In the genomic region with DNA sequence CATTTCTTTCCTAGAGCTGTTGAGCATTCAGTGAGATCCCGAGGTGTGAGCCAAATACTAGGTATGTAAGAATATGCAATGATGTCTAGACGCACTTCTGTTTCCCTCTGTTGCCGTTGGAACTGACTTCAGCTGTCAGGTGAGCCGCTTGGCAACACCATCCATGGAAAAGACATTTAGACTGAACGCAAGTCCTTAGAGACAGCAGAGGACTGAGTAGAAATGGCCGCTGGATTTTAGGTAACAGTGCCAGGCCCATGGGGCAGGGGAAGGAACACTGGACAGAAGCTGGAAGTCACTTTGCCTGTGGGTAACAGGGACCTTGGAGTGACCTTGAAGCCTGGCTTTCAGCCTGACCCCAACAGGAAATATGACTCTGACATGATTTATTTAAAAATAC, we compare ENCODE assay signal across 1 cellular context.
TF ChIP-seq lines count a peak whose summit lies in the region.

No MANE protein-coding gene starts in this region.

TF ChIP-seq in GM23338, 12 proteins besides CTCF, POLR2A, EP300 and RAD21 (continued from another document):
- TF ChIP-seq, protein P1, sequence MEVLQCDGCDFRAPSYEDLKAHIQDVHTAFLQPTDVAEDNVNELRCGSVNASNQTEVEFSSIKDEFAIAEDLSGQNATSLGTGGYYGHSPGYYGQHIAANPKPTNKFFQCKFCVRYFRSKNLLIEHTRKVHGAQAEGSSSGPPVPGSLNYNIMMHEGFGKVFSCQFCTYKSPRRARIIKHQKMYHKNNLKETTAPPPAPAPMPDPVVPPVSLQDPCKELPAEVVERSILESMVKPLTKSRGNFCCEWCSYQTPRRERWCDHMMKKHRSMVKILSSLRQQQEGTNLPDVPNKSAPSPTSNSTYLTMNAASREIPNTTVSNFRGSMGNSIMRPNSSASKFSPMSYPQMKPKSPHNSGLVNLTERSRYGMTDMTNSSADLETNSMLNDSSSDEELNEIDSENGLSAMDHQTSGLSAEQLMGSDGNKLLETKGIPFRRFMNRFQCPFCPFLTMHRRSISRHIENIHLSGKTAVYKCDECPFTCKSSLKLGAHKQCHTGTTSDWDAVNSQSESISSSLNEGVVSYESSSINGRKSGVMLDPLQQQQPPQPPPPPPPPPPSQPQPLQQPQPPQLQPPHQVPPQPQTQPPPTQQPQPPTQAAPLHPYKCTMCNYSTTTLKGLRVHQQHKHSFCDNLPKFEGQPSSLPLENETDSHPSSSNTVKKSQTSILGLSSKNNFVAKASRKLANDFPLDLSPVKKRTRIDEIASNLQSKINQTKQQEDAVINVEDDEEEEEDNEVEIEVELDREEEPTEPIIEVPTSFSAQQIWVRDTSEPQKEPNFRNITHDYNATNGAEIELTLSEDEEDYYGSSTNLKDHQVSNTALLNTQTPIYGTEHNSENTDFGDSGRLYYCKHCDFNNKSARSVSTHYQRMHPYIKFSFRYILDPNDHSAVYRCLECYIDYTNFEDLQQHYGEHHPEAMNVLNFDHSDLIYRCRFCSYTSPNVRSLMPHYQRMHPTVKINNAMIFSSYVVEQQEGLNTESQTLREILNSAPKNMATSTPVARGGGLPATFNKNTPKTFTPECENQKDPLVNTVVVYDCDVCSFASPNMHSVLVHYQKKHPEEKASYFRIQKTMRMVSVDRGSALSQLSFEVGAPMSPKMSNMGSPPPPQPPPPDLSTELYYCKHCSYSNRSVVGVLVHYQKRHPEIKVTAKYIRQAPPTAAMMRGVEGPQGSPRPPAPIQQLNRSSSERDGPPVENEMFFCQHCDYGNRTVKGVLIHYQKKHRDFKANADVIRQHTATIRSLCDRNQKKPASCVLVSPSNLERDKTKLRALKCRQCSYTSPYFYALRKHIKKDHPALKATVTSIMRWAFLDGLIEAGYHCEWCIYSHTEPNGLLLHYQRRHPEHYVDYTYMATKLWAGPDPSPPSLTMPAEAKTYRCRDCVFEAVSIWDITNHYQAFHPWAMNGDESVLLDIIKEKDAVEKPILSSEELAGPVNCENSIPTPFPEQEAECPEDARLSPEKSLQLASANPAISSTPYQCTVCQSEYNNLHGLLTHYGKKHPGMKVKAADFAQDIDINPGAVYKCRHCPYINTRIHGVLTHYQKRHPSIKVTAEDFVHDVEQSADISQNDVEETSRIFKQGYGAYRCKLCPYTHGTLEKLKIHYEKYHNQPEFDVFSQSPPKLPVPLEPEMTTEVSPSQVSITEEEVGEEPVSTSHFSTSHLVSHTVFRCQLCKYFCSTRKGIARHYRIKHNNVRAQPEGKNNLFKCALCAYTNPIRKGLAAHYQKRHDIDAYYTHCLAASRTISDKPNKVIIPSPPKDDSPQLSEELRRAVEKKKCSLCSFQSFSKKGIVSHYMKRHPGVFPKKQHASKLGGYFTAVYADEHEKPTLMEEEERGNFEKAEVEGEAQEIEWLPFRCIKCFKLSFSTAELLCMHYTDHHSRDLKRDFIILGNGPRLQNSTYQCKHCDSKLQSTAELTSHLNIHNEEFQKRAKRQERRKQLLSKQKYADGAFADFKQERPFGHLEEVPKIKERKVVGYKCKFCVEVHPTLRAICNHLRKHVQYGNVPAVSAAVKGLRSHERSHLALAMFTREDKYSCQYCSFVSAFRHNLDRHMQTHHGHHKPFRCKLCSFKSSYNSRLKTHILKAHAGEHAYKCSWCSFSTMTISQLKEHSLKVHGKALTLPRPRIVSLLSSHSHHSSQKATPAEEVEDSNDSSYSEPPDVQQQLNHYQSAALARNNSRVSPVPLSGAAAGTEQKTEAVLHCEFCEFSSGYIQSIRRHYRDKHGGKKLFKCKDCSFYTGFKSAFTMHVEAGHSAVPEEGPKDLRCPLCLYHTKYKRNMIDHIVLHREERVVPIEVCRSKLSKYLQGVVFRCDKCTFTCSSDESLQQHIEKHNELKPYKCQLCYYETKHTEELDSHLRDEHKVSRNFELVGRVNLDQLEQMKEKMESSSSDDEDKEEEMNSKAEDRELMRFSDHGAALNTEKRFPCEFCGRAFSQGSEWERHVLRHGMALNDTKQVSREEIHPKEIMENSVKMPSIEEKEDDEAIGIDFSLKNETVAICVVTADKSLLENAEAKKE (CRISPR knock-in tag; IDR thresholded peaks at IDR 0.05), result no peak
- TF ChIP-seq, protein P2, sequence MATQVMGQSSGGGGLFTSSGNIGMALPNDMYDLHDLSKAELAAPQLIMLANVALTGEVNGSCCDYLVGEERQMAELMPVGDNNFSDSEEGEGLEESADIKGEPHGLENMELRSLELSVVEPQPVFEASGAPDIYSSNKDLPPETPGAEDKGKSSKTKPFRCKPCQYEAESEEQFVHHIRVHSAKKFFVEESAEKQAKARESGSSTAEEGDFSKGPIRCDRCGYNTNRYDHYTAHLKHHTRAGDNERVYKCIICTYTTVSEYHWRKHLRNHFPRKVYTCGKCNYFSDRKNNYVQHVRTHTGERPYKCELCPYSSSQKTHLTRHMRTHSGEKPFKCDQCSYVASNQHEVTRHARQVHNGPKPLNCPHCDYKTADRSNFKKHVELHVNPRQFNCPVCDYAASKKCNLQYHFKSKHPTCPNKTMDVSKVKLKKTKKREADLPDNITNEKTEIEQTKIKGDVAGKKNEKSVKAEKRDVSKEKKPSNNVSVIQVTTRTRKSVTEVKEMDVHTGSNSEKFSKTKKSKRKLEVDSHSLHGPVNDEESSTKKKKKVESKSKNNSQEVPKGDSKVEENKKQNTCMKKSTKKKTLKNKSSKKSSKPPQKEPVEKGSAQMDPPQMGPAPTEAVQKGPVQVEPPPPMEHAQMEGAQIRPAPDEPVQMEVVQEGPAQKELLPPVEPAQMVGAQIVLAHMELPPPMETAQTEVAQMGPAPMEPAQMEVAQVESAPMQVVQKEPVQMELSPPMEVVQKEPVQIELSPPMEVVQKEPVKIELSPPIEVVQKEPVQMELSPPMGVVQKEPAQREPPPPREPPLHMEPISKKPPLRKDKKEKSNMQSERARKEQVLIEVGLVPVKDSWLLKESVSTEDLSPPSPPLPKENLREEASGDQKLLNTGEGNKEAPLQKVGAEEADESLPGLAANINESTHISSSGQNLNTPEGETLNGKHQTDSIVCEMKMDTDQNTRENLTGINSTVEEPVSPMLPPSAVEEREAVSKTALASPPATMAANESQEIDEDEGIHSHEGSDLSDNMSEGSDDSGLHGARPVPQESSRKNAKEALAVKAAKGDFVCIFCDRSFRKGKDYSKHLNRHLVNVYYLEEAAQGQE (IDR thresholded peaks at IDR 0.05; ENCODE audit: unreplicated experiment), result no peak
- TF ChIP-seq NANOG (IDR thresholded peaks at IDR 0.05; ENCODE audit: borderline replicate concordance) (no peak), POLR2AphosphoS5 (IDR thresholded peaks at IDR 0.05; ENCODE audit: low read depth) (no peak), ZNF331 (CRISPR knock-in tag; IDR thresholded peaks at IDR 0.05; ENCODE audit: low read depth) (no peak), EZH2phosphoT487 (IDR thresholded peaks at IDR 0.05; ENCODE audit: unreplicated experiment) (no peak), EZH2 (IDR thresholded peaks at IDR 0.05; ENCODE audit: low read depth, unreplicated experiment) (no peak), JUNB (IDR thresholded peaks at IDR 0.05; ENCODE audit: unreplicated experiment) (no peak)
